In genomic region chr12:22046090-22046967, GRCh38 we compare ENCODE assay signal across 8 cellular contexts. TPM values are rescaled to one million over a fixed set of nuclear protein-coding genes. Genes with fewer than 3 reads are reported as not detected.
DNase-seq lines count a peak whose midpoint lies in the region; ATAC-seq and TF ChIP-seq lines count a peak whose summit lies in the region.

TSS of gene CMAS (plus strand) at chr12:22046218. CDS start at chr12:22046304, 86 bp downstream.

- no peak for TF ChIP-seq CTCF in OCI-LY3 (IDR thresholded peaks at IDR 0.05; ENCODE audit: low read depth, low read length)

- TF ChIP-seq POLR2A in erythroblast (IDR thresholded peaks at IDR 0.05; ENCODE audit: low read length) = peak; percentile 68

- peak within 1 kb of the TSS; percentile 60 for H3K27ac ChIP-seq in OCI-LY3 (ENCODE audit: low read length)

- H4K20me1 ChIP-seq in OCI-LY3 (ENCODE audit: insufficient read depth, low read length) = peaks cover 14% of the 10 kb centered on the region; the same call in 1 of the 2 replicates

- H3K4me1 ChIP-seq in OCI-LY3 (ENCODE audit: low read length) (peaks cover 8% of the 10 kb centered on the region), mucosa of stomach (ENCODE audit: control insufficient read depth, insufficient read depth, low read length) (peaks cover 28% of the 10 kb centered on the region)

- peak within 1 kb of the TSS; percentile 94 for H3K4me3 ChIP-seq in OCI-LY3 (ENCODE audit: low read length)
- peak within 1 kb of the TSS; percentile 58 for H3K4me3 ChIP-seq in mucosa of stomach (ENCODE audit: low read length)

- H3K79me2 ChIP-seq in OCI-LY3 (ENCODE audit: low read length) = peaks cover 43% of the 10 kb centered on the region

- ATAC-seq in GM21367 (IDR thresholded peaks at IDR 0.05; ENCODE audit: unreplicated experiment) = peak; percentile 86

- H3K9ac ChIP-seq in OCI-LY3 (ENCODE audit: low read length) = peak within 1 kb of the TSS; percentile 94
- H3K9ac ChIP-seq in mucosa of stomach (ENCODE audit: low read length) = peak within 1 kb of the TSS; percentile 95

- H2AFZ ChIP-seq in OCI-LY3 (ENCODE audit: low read depth, low read length) = peak within 1 kb of the TSS; percentile 89

- H3K9me3 ChIP-seq in OCI-LY3 (ENCODE audit: insufficient read depth, low read length) (no peaks in the 10 kb centered on the region), mucosa of stomach (ENCODE audit: control insufficient read depth, low read length) (no peaks in the 10 kb centered on the region)

- H3K36me3 ChIP-seq in OCI-LY3 (replicated peaks; ENCODE audit: low read depth, low read length) (peaks cover 21% of the 10 kb centered on the region), mucosa of stomach (ENCODE audit: control insufficient read depth, insufficient read depth, low read length) (no peaks in the 10 kb centered on the region)

- DNase-seq in D341Med (ENCODE audit: low spot score) (peak; percentile 97), HT1080 (ENCODE audit: low read depth) (peak; percentile 73), activated T-cell treated with anti-CD3 and anti-CD28 coated beads for 48 hours (ENCODE audit: low read depth) (peak; percentile 81), erythroblast (lab: John Stamatoyannopoulos, UW) (peak; percentile 94 to 98)
- peak; percentile 52 to 63 for DNase-seq in stimulated activated CD8-positive, alpha-beta memory T cell treated with anti-CD3 and anti-CD28 coated beads, Interleukin-7, amount 100 ng/mL, for 1 hour (ENCODE audit: low read depth in 2 of 2)

- H3K4me2 ChIP-seq in OCI-LY3 (ENCODE audit: low read length) = peak within 1 kb of the TSS; percentile 89

- no peaks in the 10 kb centered on the region for H3K27me3 ChIP-seq in OCI-LY3 (ENCODE audit: low read depth, low read length)
- H3K27me3 ChIP-seq in mucosa of stomach (ENCODE audit: control insufficient read depth, insufficient read depth, low read length) = no peaks in the 10 kb centered on the region

RNA-seq across cellular contexts. Expression of gene CMAS, which starts in this region (rescaled TPM):
- total RNA-seq in HT1080 (2014; rRNA removed; shearing (Covaris generic)) = 29.0 and 38.5 TPM in 2 replicates
- polyA plus RNA-seq in HT1080 (2015; cell fraction: cytosol; rRNA removed) = 72.8 and 74.5 TPM in 2 replicates
- polyA plus RNA-seq in HT1080 (2015; cell fraction: nucleus; rRNA removed) = 44.5 and 51.1 TPM in 2 replicates

Comparison
In these comparisons a context has a peak if more than half of its experiments do, and no peak if none do; other contexts are left out.
1. Peak in every context shown above with its lines: DNase-seq, ATAC-seq, H3K4me3 ChIP-seq and H3K27ac ChIP-seq.